Comparison of ENCODE assay signal across 8 cellular contexts in genomic region chr2:113876503-113877387, GRCh38. TPM values are rescaled to one million over a fixed set of nuclear protein-coding genes. Genes with fewer than 3 reads are reported as not detected.
A peak's percentile ranks its signal among the peaks of the same experiment; 100 is the strongest.
DNase-seq lines count a peak whose midpoint lies in the region; ATAC-seq, FAIRE-seq and TF ChIP-seq lines count a peak whose summit lies in the region.

No MANE protein-coding gene starts in this region.

- no peak for TF ChIP-seq POLR2A in sigmoid colon (IDR thresholded peaks at IDR 0.05)

- H3K4me1 ChIP-seq in small intestine (ENCODE audit: control insufficient read depth in 2 of 2, insufficient read depth in 1 of 2, low read depth in 1 of 2, low read length in 1 of 2) (peaks cover 0 to 6% of the 10 kb centered on the region in 2 donors), sigmoid colon (peaks cover 0 to 7% (median 2%) of the 10 kb centered on the region in 4 donors)

- H3K9me3 ChIP-seq in small intestine (ENCODE audit: control insufficient read depth, low read depth) (no peaks in the 10 kb centered on the region), sigmoid colon (no peaks in the 10 kb centered on the region)

- peak overlapping the region; percentile 43 to 93 for H3K27ac ChIP-seq in small intestine (ENCODE audit: low read depth in 1 of 2, low read length in 1 of 2)
- H3K27ac ChIP-seq in sigmoid colon: no peak overlapping the region

- DNase-seq in HT1080 (ENCODE audit: low read depth): peak; percentile 74
- peak; percentile 39 for DNase-seq in astrocyte of the spinal cord (ENCODE audit: low read depth, low spot score)
- peak; percentile 72 for DNase-seq in small intestine
- DNase-seq in sigmoid colon: no peak
- DNase-seq in germinal center (ENCODE audit: low spot score): no peak

- H3K4me3 ChIP-seq in astrocyte of the spinal cord (ENCODE audit: low read depth, low read length) (no peak overlapping the region), small intestine (ENCODE audit: low read depth in 1 of 2, low read length in 2 of 2) (no peak overlapping the region), sigmoid colon (no peak overlapping the region)

- H3K36me3 ChIP-seq in small intestine (ENCODE audit: control insufficient read depth in 2 of 2, insufficient read depth in 2 of 2, low read length in 2 of 2) (no peaks in the 10 kb centered on the region), sigmoid colon (no peaks in the 10 kb centered on the region)

- H3K27me3 ChIP-seq in small intestine (ENCODE audit: control insufficient read depth in 2 of 2, insufficient read depth in 2 of 2, low read length in 2 of 2) (no peaks in the 10 kb centered on the region), sigmoid colon (no peaks in the 10 kb centered on the region)

- H3K9me3 Mint-ChIP-seq in T-helper 1 cell treated with Interleukin-12 subunit alpha and Interleukin-12 subunit beta and Interleukin-4 antibody, amounts not matched to agents 30 μg/mL and 1 μg/mL, for 36 hours: no peaks in the 10 kb centered on the region

- intact Hi-C loops in sigmoid colon (cut with DNase I): no loop called here

- peak overlapping the region; percentile 90 for H3K27ac Mint-ChIP-seq in T-helper 1 cell treated with Interleukin-12 subunit alpha and Interleukin-12 subunit beta and Interleukin-4 antibody, amounts not matched to agents 30 μg/mL and 1 μg/mL, for 36 hours

- WGBS in small intestine, 3 donors: 25 to 58% (median 38%) methylated on average over 19 of the region's 19 CpGs
- 15 to 55% methylated on average over 19 of the region's 19 CpGs for WGBS in sigmoid colon, 2 donors

- TF ChIP-seq EP300 in sigmoid colon (IDR thresholded peaks at IDR 0.05): no peak

- H3K4me3 Mint-ChIP-seq in T-helper 1 cell treated with Interleukin-12 subunit alpha and Interleukin-12 subunit beta and Interleukin-4 antibody, amounts not matched to agents 30 μg/mL and 1 μg/mL, for 36 hours: peak overlapping the region; percentile 55

- FAIRE-seq in small intestine (lab: Jason Lieb, UNC): no peak

- no peak for TF ChIP-seq CTCF in astrocyte of the spinal cord (IDR thresholded peaks at IDR 0.05; ENCODE audit: low read depth, low read length)
- no peak for TF ChIP-seq CTCF in sigmoid colon (IDR thresholded peaks at IDR 0.05)

- peaks cover 51% of the 10 kb centered on the region for H3K4me1 Mint-ChIP-seq in T-helper 1 cell treated with Interleukin-12 subunit alpha and Interleukin-12 subunit beta and Interleukin-4 antibody, amounts not matched to agents 30 μg/mL and 1 μg/mL, for 36 hours (ENCODE audit: low read depth)

- ATAC-seq in GM21447 (IDR thresholded peaks at IDR 0.05; ENCODE audit: unreplicated experiment) (no peak), GM21515 (IDR thresholded peaks at IDR 0.05; ENCODE audit: unreplicated experiment) (no peak)

- in situ Hi-C loops in astrocyte of the spinal cord (cut with HindIII; ENCODE audit: low sequenced_read_pairs): no loop called here

- H3K36me3 Mint-ChIP-seq in T-helper 1 cell treated with Interleukin-12 subunit alpha and Interleukin-12 subunit beta and Interleukin-4 antibody, amounts not matched to agents 30 μg/mL and 1 μg/mL, for 36 hours (ENCODE audit: low read depth): peaks cover 28% of the 10 kb centered on the region

- H3K27me3 Mint-ChIP-seq in T-helper 1 cell treated with Interleukin-12 subunit alpha and Interleukin-12 subunit beta and Interleukin-4 antibody, amounts not matched to agents 30 μg/mL and 1 μg/mL, for 36 hours (ENCODE audit: low read depth): no peaks in the 10 kb centered on the region

RNA-seq across cellular contexts. Expression of gene ACTR3, which starts 13.1 kb away (rescaled TPM):
- 293 and 373 TPM in 2 replicates for total RNA-seq in HT1080 (2014; rRNA removed; shearing (Covaris generic))
- 239 and 281 TPM in 2 replicates for polyA plus RNA-seq in HT1080 (2015; cell fraction: cytosol; rRNA removed)
- 318 and 355 TPM in 2 replicates for polyA plus RNA-seq in HT1080 (2015; cell fraction: nucleus; rRNA removed)
- polyA plus RNA-seq in small intestine: 10 to 100 TPM; 78.9 to 97.6 (median 93.3) TPM
- 100 to 1,000 TPM; 129 to 171 (median 142) TPM for total RNA-seq in sigmoid colon
- polyA plus RNA-seq in sigmoid colon: 100 to 1,000 TPM; 108 to 178 (median 155) TPM

Comparison
In these comparisons a context has a peak if more than half of its experiments do, and no peak if none do; other contexts are left out.
1. DNase-seq: peak in HT1080 (single experiment), astrocyte of the spinal cord (single experiment) and small intestine (single experiment); none in sigmoid colon (single experiment) and germinal center (single experiment).
2. H3K27ac ChIP-seq: peak in small intestine (2 of 2); none in sigmoid colon (0 of 4).